In the genomic region with DNA sequence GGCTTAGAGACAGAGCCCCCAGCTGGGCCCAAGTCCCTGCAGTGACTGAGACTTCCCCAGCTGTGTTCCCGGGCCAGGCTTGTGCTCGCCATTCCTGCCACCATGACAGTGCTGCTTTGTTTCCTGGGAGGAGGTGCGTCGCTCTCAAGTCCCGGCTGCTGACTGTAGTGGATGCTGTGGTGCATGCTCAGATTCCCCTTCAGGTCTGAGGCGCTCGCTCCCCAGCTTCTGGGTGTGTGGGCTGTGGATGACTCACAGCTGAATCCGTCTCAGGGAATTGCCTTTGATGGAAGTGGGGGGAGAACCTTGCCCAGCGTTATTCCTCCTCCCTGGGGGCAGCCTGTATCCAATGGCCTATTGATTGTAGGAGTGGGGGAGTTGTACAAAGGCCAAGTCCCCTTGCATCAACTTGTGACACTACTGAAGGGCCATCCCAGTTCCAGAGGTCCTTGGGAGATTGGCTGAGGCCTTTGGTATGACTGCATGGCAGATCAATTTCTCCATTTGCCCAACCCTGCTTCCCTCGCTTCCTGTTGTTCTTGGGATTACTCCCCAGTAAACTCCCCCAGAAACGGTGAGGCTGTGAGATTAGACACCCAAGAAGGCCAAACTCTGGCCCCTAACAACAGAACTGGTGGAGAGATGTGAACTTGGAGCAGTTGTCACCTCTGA, we compare ENCODE assay signal across 13 cellular contexts. TPM values are rescaled to one million over a fixed set of nuclear protein-coding genes. Genes with fewer than 3 reads are reported as not detected.
DNase-seq lines count a peak whose midpoint lies in the region; ATAC-seq and TF ChIP-seq lines count a peak whose summit lies in the region.
"Had no signal": no experiment of that assay in that cellular context is flagged by ENCODE, and none has a peak within 500 bp of the region (broad histone marks: within the 10 kb centered on the region; RNA-seq: fewer than 3 reads in every experiment).

No MANE protein-coding gene starts in this region.

- H3K4me1 ChIP-seq in HUES6 (ENCODE audit: control insufficient read depth, insufficient read depth, low read length): peaks cover 29% of the 10 kb centered on the region

- ATAC-seq in GM21390 (IDR thresholded peaks at IDR 0.05; ENCODE audit: unreplicated experiment): no peak

- TF ChIP-seq CTCF in brain (conservative IDR thresholded peaks at IDR 0.05): no peak
- TF ChIP-seq CTCF in GM20000 (IDR thresholded peaks at IDR 0.05; ENCODE audit: extremely low read depth, missing control alignments): no peak

- DNase-seq in AG08395 (ENCODE audit: low spot score): peak; percentile 45
- peak; percentile 24 for DNase-seq in inferior parietal cortex (ENCODE audit: extremely low spot score)
- DNase-seq in DMS 273 (lab: John Stamatoyannopoulos, UW; ENCODE audit: unreplicated experiment): no peak
- no peak for DNase-seq in T-helper 2 cell treated with Interferon-gamma antibody and Interleukin-4, amounts not matched to agents 5 μg/mL and 100 μg/mL, for 36 hours (ENCODE audit: low spot score)
- no peak for DNase-seq in GM20000 (ENCODE audit: low spot score)
- DNase-seq: activated CD8-positive, alpha-beta memory T cell treated with anti-CD3 and anti-CD28 coated beads, Interleukin-2, amount 50 U/mL, for 4 hours; naive B cell; stimulated activated CD4-positive, alpha-beta T cell treated with anti-CD3 and anti-CD28 coated beads, Interleukin-2, amount 100 ng/mL, for 24 hours had no signal

- peaks cover 15% of the 10 kb centered on the region for H3K27me3 Mint-ChIP-seq in brain
- H3K27me3 Mint-ChIP-seq in T-helper 2 cell treated with Interferon-gamma antibody and Interleukin-4, amounts not matched to agents 5 μg/mL and 100 μg/mL, for 36 hours (ENCODE audit: low read depth): peaks cover 10% of the 10 kb centered on the region

- H3K4me3 ChIP-seq in HUES6 (ENCODE audit: low read depth, low read length): peak overlapping the region; percentile 8; the same call in 1 of the 2 replicates

- H3K36me3 ChIP-seq in HUES6 (ENCODE audit: control insufficient read depth, insufficient read depth, low read length): no peaks in the 10 kb centered on the region

- no peaks in the 10 kb centered on the region for H3K36me3 Mint-ChIP-seq in brain
- no peaks in the 10 kb centered on the region for H3K36me3 Mint-ChIP-seq in T-helper 2 cell treated with Interferon-gamma antibody and Interleukin-4, amounts not matched to agents 5 μg/mL and 100 μg/mL, for 36 hours (ENCODE audit: low read depth)
- H3K36me3 Mint-ChIP-seq: naive B cell had no signal

- peaks cover 66% of the 10 kb centered on the region for H3K4me1 Mint-ChIP-seq in brain
- no peaks in the 10 kb centered on the region for H3K4me1 Mint-ChIP-seq in T-helper 2 cell treated with Interferon-gamma antibody and Interleukin-4, amounts not matched to agents 5 μg/mL and 100 μg/mL, for 36 hours (ENCODE audit: low read depth)
- H3K4me1 Mint-ChIP-seq: central memory CD8-positive, alpha-beta T cell; naive B cell had no signal

- no peaks in the 10 kb centered on the region for H3K9me3 Mint-ChIP-seq in brain
- H3K9me3 Mint-ChIP-seq in T-helper 2 cell treated with Interferon-gamma antibody and Interleukin-4, amounts not matched to agents 5 μg/mL and 100 μg/mL, for 36 hours: no peaks in the 10 kb centered on the region
- H3K9me3 Mint-ChIP-seq: central memory CD8-positive, alpha-beta T cell; naive B cell; stimulated activated naive CD8-positive, alpha-beta T cell treated with anti-CD3 and anti-CD28 coated beads, Interleukin-15, Interleukin-2, amounts not matched to agents 100 ng/mL and 50 ng/mL, for 24 hours had no signal

- peak overlapping the region in 3 of 5 experiments; percentile 45 to 84 (median 71) for H3K27ac Mint-ChIP-seq in brain
- no peak overlapping the region for H3K27ac Mint-ChIP-seq in T-helper 2 cell treated with Interferon-gamma antibody and Interleukin-4, amounts not matched to agents 5 μg/mL and 100 μg/mL, for 36 hours
- H3K27ac Mint-ChIP-seq: stimulated activated naive CD8-positive, alpha-beta T cell treated with anti-CD3 and anti-CD28 coated beads, Interleukin-15, Interleukin-2, amounts not matched to agents 100 ng/mL and 50 ng/mL, for 24 hours had no signal

- H3K9me3 ChIP-seq in HUES6 (ENCODE audit: control insufficient read depth, insufficient read depth, low read depth, low read length): no peaks in the 10 kb centered on the region

- H3K27ac ChIP-seq in HUES6 (ENCODE audit: low read depth, low read length): no peak overlapping the region

- H3K4me3 Mint-ChIP-seq in brain: no peak overlapping the region
- H3K4me3 Mint-ChIP-seq in T-helper 2 cell treated with Interferon-gamma antibody and Interleukin-4, amounts not matched to agents 5 μg/mL and 100 μg/mL, for 36 hours: no peak overlapping the region
- H3K4me3 Mint-ChIP-seq: central memory CD8-positive, alpha-beta T cell; stimulated activated naive CD8-positive, alpha-beta T cell treated with anti-CD3 and anti-CD28 coated beads, Interleukin-15, Interleukin-2, amounts not matched to agents 100 ng/mL and 50 ng/mL, for 24 hours had no signal

- peak overlapping the region; percentile 36 for H3K9ac ChIP-seq in HUES6 (ENCODE audit: low read length)

- no peaks in the 10 kb centered on the region for H3K27me3 ChIP-seq in HUES6 (ENCODE audit: control insufficient read depth, insufficient read depth, low read length)

RNA-seq across cellular contexts. Expression of gene POU3F1, which starts 17.8 kb away (rescaled TPM):
- 0.81 TPM for polyA plus RNA-seq in brain (ENCODE audit: insufficient read depth, low read depth, low replicate concordance)

RNA-seq across cellular contexts. Expression of gene UTP11, which starts 51.8 kb away (rescaled TPM):
- polyA plus RNA-seq in brain (ENCODE audit: insufficient read depth, low read depth, low replicate concordance): 29.6 TPM

RNA-seq across cellular contexts. Expression of gene FHL3, which starts 59.1 kb away (rescaled TPM):
- 12.8 TPM for polyA plus RNA-seq in brain (ENCODE audit: insufficient read depth, low read depth, low replicate concordance)

Comparison
In these comparisons a context has a peak if more than half of its experiments do, and no peak if none do; other contexts are left out.
1. DNase-seq: peak in AG08395 (single experiment) and inferior parietal cortex (single experiment); none in DMS 273 (single experiment), T-helper 2 cell treated with Interferon-gamma antibody and Interleukin-4, amounts not matched to agents 5 μg/mL and 100 μg/mL, for 36 hours (single experiment) and GM20000 (single experiment).